ENCODE assay signal across 8 cellular contexts in the genomic region with DNA sequence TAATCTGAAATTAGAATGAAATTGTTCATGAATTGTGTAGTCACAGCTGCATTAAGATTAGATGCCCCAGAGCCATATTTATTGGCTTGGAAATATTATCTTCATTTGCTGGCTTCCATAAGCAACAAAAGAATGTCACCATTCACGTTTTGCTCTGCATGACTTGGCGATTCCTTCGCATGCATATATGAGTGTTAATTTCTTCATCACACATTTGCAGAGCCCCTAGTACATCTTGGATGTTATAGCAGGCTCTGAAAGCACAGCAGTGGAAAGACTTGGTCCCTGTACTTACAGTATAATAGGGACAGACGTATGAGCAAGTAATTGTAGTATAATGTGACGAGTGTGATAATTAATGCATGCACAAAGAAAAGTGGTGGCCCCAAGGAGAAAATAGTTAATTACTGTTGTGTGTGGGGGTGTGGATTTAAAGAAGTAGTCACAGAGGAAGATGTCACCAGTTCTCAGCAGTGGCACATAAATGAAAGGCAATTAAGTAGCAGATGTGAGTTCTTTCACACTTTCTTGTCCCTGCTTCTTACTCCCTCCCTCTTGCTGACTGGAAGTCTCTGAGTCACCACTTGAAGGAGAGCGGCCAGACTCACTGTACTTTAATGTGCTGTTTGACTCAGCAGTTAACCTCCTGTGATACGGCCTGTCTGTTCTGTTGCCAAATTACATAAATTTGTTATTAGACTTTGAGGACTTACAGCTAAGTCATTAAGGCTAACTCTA. TPM values are rescaled to one million over a fixed set of nuclear protein-coding genes. Genes with fewer than 3 reads are reported as not detected.
A peak's percentile ranks its signal among the peaks of the same experiment; 100 is the strongest.
DNase-seq lines count a peak whose midpoint lies in the region; ATAC-seq and TF ChIP-seq lines count a peak whose summit lies in the region.

No MANE protein-coding gene starts in this region.

- peaks cover 0 to 31% (median 4%) of the 10 kb centered on the region in 3 donors for H3K4me1 ChIP-seq in gastroesophageal sphincter

- no peak overlapping the region for H3K27ac ChIP-seq in gastroesophageal sphincter

- no peaks in the 10 kb centered on the region for H3K36me3 Mint-ChIP-seq in activated CD4-positive, alpha-beta memory T cell treated with anti-CD3 and anti-CD28 coated beads for 36 hours
- H3K36me3 Mint-ChIP-seq in stimulated activated effector memory CD8-positive, alpha-beta T cell treated with anti-CD3 and anti-CD28 coated beads, Interleukin-12 subunit alpha, Interleukin-12 subunit beta, amount 100 ng/mL, for 72 hours, result no peaks in the 10 kb centered on the region

- TF ChIP-seq POLR2A in gastroesophageal sphincter (IDR thresholded peaks at IDR 0.05), result no peak

- no peaks in the 10 kb centered on the region for H3K36me3 ChIP-seq in gastroesophageal sphincter

- peak overlapping the region; percentile 56 for H3K27ac Mint-ChIP-seq in activated CD4-positive, alpha-beta memory T cell treated with anti-CD3 and anti-CD28 coated beads for 36 hours
- H3K27ac Mint-ChIP-seq in stimulated activated effector memory CD8-positive, alpha-beta T cell treated with anti-CD3 and anti-CD28 coated beads, Interleukin-12 subunit alpha, Interleukin-12 subunit beta, amount 100 ng/mL, for 72 hours, result peak overlapping the region; percentile 38

- no peak for TF ChIP-seq CTCF in AG10803 (conservative IDR thresholded peaks at IDR 0.05; ENCODE audit: low read length)
- TF ChIP-seq CTCF in gastroesophageal sphincter (IDR thresholded peaks at IDR 0.05), result no peak

- DNase-seq in AG10803 (ENCODE audit: low read depth) (peak; percentile 85), HT1080 (ENCODE audit: low read depth) (peak; percentile 84)
- peak; percentile 72 for DNase-seq in activated CD4-positive, alpha-beta memory T cell treated with anti-CD3 and anti-CD28 coated beads for 36 hours
- DNase-seq in stimulated activated effector memory CD8-positive, alpha-beta T cell treated with anti-CD3 and anti-CD28 coated beads, Interleukin-12 subunit alpha, Interleukin-12 subunit beta, amount 100 ng/mL, for 72 hours (ENCODE audit: low spot score in 2 of 2), result peak; percentile 19 to 64

- CTCF ChIA-PET in activated CD4-positive, alpha-beta memory T cell treated with anti-CD3 and anti-CD28 coated beads for 36 hours (lab: Charles Lee), result interaction anchor here (0.7 to 12.6 kb wide), 4 partner anchors 18 to 115 kb away, joined by 3 to 587 read pairs (median 4); partner anchors contain the start of gene S100A10

- no peaks in the 10 kb centered on the region for H3K27me3 Mint-ChIP-seq in activated CD4-positive, alpha-beta memory T cell treated with anti-CD3 and anti-CD28 coated beads for 36 hours

- no peaks in the 10 kb centered on the region for H3K9me3 ChIP-seq in gastroesophageal sphincter

- intact Hi-C loops in activated CD4-positive, alpha-beta memory T cell treated with anti-CD3 and anti-CD28 coated beads for 36 hours (cut with micrococcal nuclease), result loop anchor here (1.0 to 2.0 kb wide), 5 partner anchors 12 to 62 kb away; no protein-coding TSS in a partner anchor

- H3K4me3 ChIP-seq in AG10803 (ENCODE audit: low read length), result no peak overlapping the region
- H3K4me3 ChIP-seq in gastroesophageal sphincter, result no peak overlapping the region

- 25 to 33% methylated on average over 7 of the region's 7 CpGs for WGBS in gastroesophageal sphincter (ENCODE audit: low coverage in 1 of 2), 2 donors

- TF ChIP-seq EP300 in gastroesophageal sphincter (IDR thresholded peaks at IDR 0.05), result no peak

- peaks cover 22% of the 10 kb centered on the region for H3K4me1 Mint-ChIP-seq in activated CD4-positive, alpha-beta memory T cell treated with anti-CD3 and anti-CD28 coated beads for 36 hours (ENCODE audit: low read depth)
- H3K4me1 Mint-ChIP-seq in stimulated activated effector memory CD8-positive, alpha-beta T cell treated with anti-CD3 and anti-CD28 coated beads, Interleukin-12 subunit alpha, Interleukin-12 subunit beta, amount 100 ng/mL, for 72 hours, result peaks cover 24% of the 10 kb centered on the region

- no peak overlapping the region for H3K4me3 Mint-ChIP-seq in activated CD4-positive, alpha-beta memory T cell treated with anti-CD3 and anti-CD28 coated beads for 36 hours
- peak overlapping the region; percentile 23 for H3K4me3 Mint-ChIP-seq in stimulated activated effector memory CD8-positive, alpha-beta T cell treated with anti-CD3 and anti-CD28 coated beads, Interleukin-12 subunit alpha, Interleukin-12 subunit beta, amount 100 ng/mL, for 72 hours

- H3K27me3 ChIP-seq in gastroesophageal sphincter, result no peaks in the 10 kb centered on the region

- ATAC-seq in gastroesophageal sphincter (peak; percentile 82), GM21529 (IDR thresholded peaks at IDR 0.05; ENCODE audit: unreplicated experiment) (no peak), HG02798 (IDR thresholded peaks at IDR 0.05; ENCODE audit: poor library complexity, unreplicated experiment) (no peak), GM21360 (IDR thresholded peaks at IDR 0.05; ENCODE audit: unreplicated experiment) (no peak)
- peak; percentile 100 for ATAC-seq in stimulated activated effector memory CD8-positive, alpha-beta T cell treated with anti-CD3 and anti-CD28 coated beads, Interleukin-12 subunit alpha, Interleukin-12 subunit beta, amount 100 ng/mL, for 72 hours

- no peaks in the 10 kb centered on the region for H3K9me3 Mint-ChIP-seq in activated CD4-positive, alpha-beta memory T cell treated with anti-CD3 and anti-CD28 coated beads for 36 hours
- H3K9me3 Mint-ChIP-seq in stimulated activated effector memory CD8-positive, alpha-beta T cell treated with anti-CD3 and anti-CD28 coated beads, Interleukin-12 subunit alpha, Interleukin-12 subunit beta, amount 100 ng/mL, for 72 hours, result no peaks in the 10 kb centered on the region

- POLR2A ChIA-PET in activated CD4-positive, alpha-beta memory T cell treated with anti-CD3 and anti-CD28 coated beads for 36 hours (lab: Charles Lee), result interaction anchor here (1.1 to 1.6 kb wide), 2 partner anchors 11 to 26 kb away, joined by 4 to 8 read pairs; no protein-coding TSS in a partner anchor

RNA-seq across cellular contexts. Expression of gene S100A10, which starts 21.0 kb away (rescaled TPM):
- total RNA-seq in HT1080 (2014; rRNA removed; shearing (Covaris generic)), result 218 and 367 TPM in 2 replicates
- 334 and 366 TPM in 2 replicates for polyA plus RNA-seq in HT1080 (2015; cell fraction: cytosol; rRNA removed)
- polyA plus RNA-seq in HT1080 (2015; cell fraction: nucleus; rRNA removed), result 96.3 and 105 TPM in 2 replicates
- total RNA-seq in activated CD4-positive, alpha-beta memory T cell treated with anti-CD3 and anti-CD28 coated beads for 36 hours, result 100 to 1,000 TPM; 257 to 270 TPM
- 100 to 1,000 TPM in 2 of 4 donors, 10 to 100 TPM in 2; 57.6 to 155 (median 106) TPM for total RNA-seq in gastroesophageal sphincter

Comparison
In these comparisons a context has a peak if more than half of its experiments do, and no peak if none do; other contexts are left out.
1. ATAC-seq: peak in gastroesophageal sphincter (single experiment) and stimulated activated effector memory CD8-positive, alpha-beta T cell treated with anti-CD3 and anti-CD28 coated beads, Interleukin-12 subunit alpha, Interleukin-12 subunit beta, amount 100 ng/mL, for 72 hours (single experiment); none in GM21529 (single experiment), HG02798 (single experiment) and GM21360 (single experiment).
2. Peak in every context shown above with its lines, with median percentiles within 50 percentile points of each other: DNase-seq.